9 cellular contexts compared by ENCODE assay signal in genomic region chr2:101805146-101806088, GRCh38.
A peak's percentile ranks its signal among the peaks of the same experiment; 100 is the strongest.
DNase-seq lines count a peak whose midpoint lies in the region; ATAC-seq, FAIRE-seq and TF ChIP-seq lines count a peak whose summit lies in the region.
"Had no signal": no experiment of that assay in that cellular context is flagged by ENCODE, and none has a peak within 500 bp of the region (broad histone marks: within the 10 kb centered on the region; RNA-seq: fewer than 3 reads in every experiment).

No MANE protein-coding gene starts in this region.

- H3K9me1 ChIP-seq in endothelial cell of umbilical vein (replicated peaks; ENCODE audit: control insufficient read depth, extremely low read depth, insufficient read depth, low read length): no peaks in the 10 kb centered on the region

- H4K91ac ChIP-seq in neuronal stem cell (ENCODE audit: low read depth, low read length, poor library complexity): no peak overlapping the region

- no peak overlapping the region for H3K4ac ChIP-seq in neuronal stem cell (ENCODE audit: low read length)

- dilution Hi-C loops in endothelial cell of umbilical vein (cut with MboI; ENCODE audit: extremely low pct_ligation_motif_present, low sequenced_read_pairs): no loop called here

- no peak overlapping the region for H4K8ac ChIP-seq in neuronal stem cell (ENCODE audit: low read depth, low read length)

- peak; percentile 56 for DNase-seq in EL
- DNase-seq in RWPE1 (ENCODE audit: low spot score): no peak
- no peak for DNase-seq in endothelial cell of umbilical vein (ENCODE audit: low read depth, low spot score)
- DNase-seq in neuronal stem cell (ENCODE audit: low spot score): no peak
- no peak for DNase-seq in activated CD8-positive, alpha-beta memory T cell treated with anti-CD3 and anti-CD28 coated beads, Interleukin-2, amount 50 U/mL, for 48 hours
- DNase-seq in activated CD8-positive, alpha-beta memory T cell treated with anti-CD3 and anti-CD28 coated beads for 24 hours: no peak
- no peak for DNase-seq in HAP-1 (ENCODE audit: low spot score in 2 of 2)
- DNase-seq: NCI-H2081 treated with DMSO at 0.1 percent for 48 hours had no signal

- in situ Hi-C loops in HAP-1 (cut with MboI; ENCODE audit: low sequenced_read_pairs): no loop called here

- no peak overlapping the region for H2BK120ac ChIP-seq in neuronal stem cell (ENCODE audit: low read depth, low read length)

- H3K23ac ChIP-seq in neuronal stem cell (ENCODE audit: low read depth, low read length, poor library complexity): no peak overlapping the region

- FAIRE-seq in endothelial cell of umbilical vein (lab: Jason Lieb, UNC): no peak

- ATAC-seq in GM21529 (IDR thresholded peaks at IDR 0.05; ENCODE audit: unreplicated experiment): no peak

- WGBS in neuronal stem cell (ENCODE audit: extremely low coverage in 2 of 2, insufficient read length in 2 of 2, insufficient replicate concordance in 1 of 2), 2 donors: no CpG with 5 or more reads among the region's 9 CpGs

- intact Hi-C loops in endothelial cell of umbilical vein (cut with micrococcal nuclease): loop anchor here (5.0 kb wide), 1 partner anchor 38 kb away; no protein-coding TSS in a partner anchor

- peak overlapping the region; percentile 61; the same call in 1 of the 2 replicates for H3K27ac ChIP-seq in RWPE1
- H3K27ac ChIP-seq in endothelial cell of umbilical vein (ENCODE audit: insufficient read depth, low read depth, low read length): peak overlapping the region; percentile 36
- H3K27ac ChIP-seq in neuronal stem cell (replicated peaks; ENCODE audit: low read length): peak overlapping the region; percentile 74

- POLR2A ChIA-PET in RWPE1 (lab: Yijun Ruan, JAX; ENCODE audit: low non-redundant PET) (no interaction called here), endothelial cell of umbilical vein (lab: Charles Lee) (no interaction called here)

- no peaks in the 10 kb centered on the region for H3K27me3 ChIP-seq in endothelial cell of umbilical vein (ENCODE audit: control insufficient read depth in 2 of 2, insufficient read depth in 2 of 2, low read length in 2 of 2)
- no peaks in the 10 kb centered on the region for H3K27me3 ChIP-seq in neuronal stem cell (ENCODE audit: control insufficient read depth in 3 of 3, insufficient read depth in 3 of 3, low read depth in 1 of 3, low read length in 3 of 3)
- H3K27me3 ChIP-seq in HAP-1 (ENCODE audit: low read depth): no peaks in the 10 kb centered on the region

- H3K79me1 ChIP-seq in neuronal stem cell (ENCODE audit: low read depth, low read length): no peaks in the 10 kb centered on the region

- TF ChIP-seq CTCF in RWPE1 (conservative IDR thresholded peaks at IDR 0.05; ENCODE audit: low read depth) (no peak), endothelial cell of umbilical vein (IDR thresholded peaks at IDR 0.05; ENCODE audit: extremely low read depth in 1 of 2, insufficient read depth in 1 of 2, low read depth in 1 of 2, low read length in 2 of 2) (no peak)

- H2BK12ac ChIP-seq in neuronal stem cell (ENCODE audit: low read length): no peak overlapping the region

- BruUV-seq in endothelial cell of umbilical vein (replicated peaks; lab: Mats Ljungman, UMichigan): no TSS peak

- peaks cover 96% of the 10 kb centered on the region for H3K79me2 ChIP-seq in endothelial cell of umbilical vein (ENCODE audit: control insufficient read depth, insufficient read depth, low read length)

- no peak for TF ChIP-seq POLR2A in endothelial cell of umbilical vein (IDR thresholded peaks at IDR 0.05; ENCODE audit: low read depth, low read length)

- H3K4me2 ChIP-seq in endothelial cell of umbilical vein (ENCODE audit: insufficient read depth, low read length) (peak overlapping the region; percentile 58), neuronal stem cell (ENCODE audit: insufficient read depth, low read length, poor library complexity, severe bottlenecking) (no peak overlapping the region)

- CTCF ChIA-PET in RWPE1 (lab: Yijun Ruan, JAX): interaction anchor here (0.6 to 0.9 kb wide), 2 partner anchors 26 to 419 kb away, joined by 6 read pairs; no protein-coding TSS in a partner anchor
- CTCF ChIA-PET in endothelial cell of umbilical vein (lab: Charles Lee): interaction anchor here (0.6 to 2.2 kb wide), 7 partner anchors 9 to 59 kb away, joined by 3 to 8 read pairs (median 4); no protein-coding TSS in a partner anchor

- H2BK15ac ChIP-seq in neuronal stem cell (ENCODE audit: low read length): no peak overlapping the region

- peaks cover 13% of the 10 kb centered on the region for H4K20me1 ChIP-seq in endothelial cell of umbilical vein (replicated peaks; ENCODE audit: control insufficient read depth, extremely low read depth, insufficient read depth, low read length)

- H3K4me3 ChIP-seq in endothelial cell of umbilical vein (replicated peaks in 1 of 3; ENCODE audit: insufficient read depth in 1 of 3, low read depth in 1 of 3, low read length in 3 of 3) (peak overlapping the region in 1 of 3 experiments; percentile 10), neuronal stem cell (ENCODE audit: low read length in 2 of 2) (no peak overlapping the region), HAP-1 (no peak overlapping the region)

- no peak overlapping the region for H3K14ac ChIP-seq in neuronal stem cell (ENCODE audit: low read length)

- H3K36me3 ChIP-seq in endothelial cell of umbilical vein (ENCODE audit: control insufficient read depth in 2 of 2, extremely low read depth in 1 of 2, insufficient read depth in 2 of 2, low read length in 2 of 2) (peaks cover 0 to 2% of the 10 kb centered on the region in 2 experiments), neuronal stem cell (replicated peaks in 1 of 2; ENCODE audit: control insufficient read depth in 2 of 2, insufficient read depth in 2 of 2, low read length in 2 of 2) (peaks cover 0 to 3% of the 10 kb centered on the region in 2 donors), HAP-1 (replicated peaks) (no peaks in the 10 kb centered on the region)

- no peak overlapping the region for H2BK5ac ChIP-seq in neuronal stem cell (ENCODE audit: low read length)

- H3K9me3 ChIP-seq in endothelial cell of umbilical vein (replicated peaks; ENCODE audit: control insufficient read depth, insufficient read depth, low read length) (no peaks in the 10 kb centered on the region), neuronal stem cell (replicated peaks in 1 of 2; ENCODE audit: control insufficient read depth in 2 of 2, insufficient read depth in 1 of 2, low read depth in 1 of 2, low read length in 2 of 2) (no peaks in the 10 kb centered on the region), HAP-1 (no peaks in the 10 kb centered on the region)

- H3K4me1 ChIP-seq in endothelial cell of umbilical vein (ENCODE audit: control insufficient read depth, extremely low read depth, insufficient read depth, low read length): peaks cover 46% of the 10 kb centered on the region
- peaks cover 27 to 44% of the 10 kb centered on the region in 2 donors for H3K4me1 ChIP-seq in neuronal stem cell (ENCODE audit: control insufficient read depth in 2 of 2, insufficient read depth in 1 of 2, low read depth in 1 of 2, low read length in 2 of 2)
- peaks cover 23% of the 10 kb centered on the region for H3K4me1 ChIP-seq in HAP-1

- no peak overlapping the region for H2AK5ac ChIP-seq in neuronal stem cell (ENCODE audit: low read depth, low read length)

- H2AFZ ChIP-seq in endothelial cell of umbilical vein (ENCODE audit: low read depth, low read length): no peak overlapping the region
- H2AFZ ChIP-seq in neuronal stem cell (ENCODE audit: low read length): no peak overlapping the region

- H3K9ac ChIP-seq in endothelial cell of umbilical vein (replicated peaks; ENCODE audit: extremely low read depth, insufficient read depth, low read length) (no peak overlapping the region), neuronal stem cell (ENCODE audit: low read depth, low read length, poor library complexity) (no peak overlapping the region)

- no peak overlapping the region for H3K18ac ChIP-seq in neuronal stem cell (ENCODE audit: low read length)

TF ChIP-seq in endothelial cell of umbilical vein, 7 proteins besides CTCF, POLR2A, EP300 and RAD21:
- TF ChIP-seq MYC (IDR thresholded peaks at IDR 0.05; ENCODE audit: low read depth, low read length) (no peak), GATA2 (IDR thresholded peaks at IDR 0.05; ENCODE audit: insufficient read depth, insufficient read length, low read depth, low read length) (no peak), POLR2AphosphoS5 (IDR thresholded peaks at IDR 0.05; ENCODE audit: insufficient read depth, low read depth, low read length) (no peak), MAX (IDR thresholded peaks at IDR 0.05; ENCODE audit: insufficient read depth, insufficient read length) (no peak), EZH2 (IDR thresholded peaks at IDR 0.05; ENCODE audit: borderline replicate concordance, low read depth, low read length, severe bottlenecking) (no peak), FOS (IDR thresholded peaks at IDR 0.05; ENCODE audit: borderline replicate concordance, insufficient read depth, low read length) (no peak), JUN (IDR thresholded peaks at IDR 0.05; ENCODE audit: borderline replicate concordance, insufficient read depth, insufficient read length, low read depth) (no peak)
TF ChIP-seq in endothelial cell of umbilical vein: peak in this region for 0.
